Comparison of ENCODE assay signal across 17 cellular contexts in genomic region chr12:2376855-2377657, GRCh38.
DNase-seq lines count a peak whose midpoint lies in the region; ATAC-seq and TF ChIP-seq lines count a peak whose summit lies in the region.
"Had no signal": no experiment of that assay in that cellular context is flagged by ENCODE, and none has a peak within 500 bp of the region (broad histone marks: within the 10 kb centered on the region; RNA-seq: fewer than 3 reads in every experiment).

No MANE protein-coding gene starts in this region.

- no peaks in the 10 kb centered on the region for H3K9me3 ChIP-seq in muscle layer of colon (ENCODE audit: low read length)
- H3K9me3 ChIP-seq: pancreas had no signal

- H3K4me1 ChIP-seq in muscle layer of colon (ENCODE audit: insufficient read depth, low read length), result peaks cover 84% of the 10 kb centered on the region
- H3K4me1 ChIP-seq: pancreas had no signal

- H3K9ac ChIP-seq in muscle layer of colon (ENCODE audit: low read length), result no peak overlapping the region

- no peak overlapping the region for H3K4me3 ChIP-seq in muscle layer of colon (ENCODE audit: low read depth in 1 of 2, low read length in 2 of 2)
- H3K4me3 ChIP-seq: pancreas had no signal

- intact Hi-C loops in activated T-helper 1 cell treated with anti-CD3 and anti-CD28 coated beads, Interleukin-12 subunit alpha, Interleukin-12 subunit beta, Interleukin-2, Interleukin-4 antibody, amounts not matched to agents 30 ng/mL and 10 ng/mL and 1 ng/mL, durations not matched to agents 14 hours and 24 hours and 36 hours (cut with micrococcal nuclease), result loop anchor here (5.0 kb wide), 2 partner anchors 165 to 315 kb away; no protein-coding TSS in a partner anchor

- ATAC-seq in effector memory CD8-positive, alpha-beta T cell (replicated peaks), result no peak
- no peak for ATAC-seq in HG02870 (IDR thresholded peaks at IDR 0.05; ENCODE audit: unreplicated experiment)
- ATAC-seq: activated naive CD4-positive, alpha-beta T cell treated with anti-CD3 and anti-CD28 coated beads, Interleukin-2, amount 50 U/mL, for 72 hours; pancreas; T-helper 17 cell had no signal

- H3K27me3 Mint-ChIP-seq in activated T-helper 1 cell treated with anti-CD3 and anti-CD28 coated beads, Interleukin-12 subunit alpha, Interleukin-12 subunit beta, Interleukin-2, Interleukin-4 antibody, amounts not matched to agents 30 ng/mL and 10 ng/mL and 1 ng/mL, durations not matched to agents 14 hours and 24 hours and 36 hours (ENCODE audit: insufficient read depth), result peaks cover 9% of the 10 kb centered on the region
- H3K27me3 Mint-ChIP-seq in effector memory CD8-positive, alpha-beta T cell, result peaks cover 9 to 24% of the 10 kb centered on the region in 2 donors
- H3K27me3 Mint-ChIP-seq in HFFc6 (ENCODE audit: insufficient read depth), result peaks cover 2% of the 10 kb centered on the region; the same call in 1 of the 2 replicates

- peak overlapping the region; percentile 24 for H3K27ac ChIP-seq in muscle layer of colon (ENCODE audit: low read depth, low read length)
- H3K27ac ChIP-seq: pancreas, RWPE1 had no signal

- no peak overlapping the region for H3K4me3 Mint-ChIP-seq in activated T-helper 1 cell treated with anti-CD3 and anti-CD28 coated beads, Interleukin-12 subunit alpha, Interleukin-12 subunit beta, Interleukin-2, Interleukin-4 antibody, amounts not matched to agents 30 ng/mL and 10 ng/mL and 1 ng/mL, durations not matched to agents 14 hours and 24 hours and 36 hours
- no peak overlapping the region for H3K4me3 Mint-ChIP-seq in effector memory CD8-positive, alpha-beta T cell
- H3K4me3 Mint-ChIP-seq in HFFc6, result no peak overlapping the region
- H3K4me3 Mint-ChIP-seq: mesothelial cell of epicardium, T-helper 17 cell had no signal

- TF ChIP-seq CTCF in HFFc6 (IDR thresholded peaks at IDR 0.05), result no peak

- H3K27ac Mint-ChIP-seq in activated T-helper 1 cell treated with anti-CD3 and anti-CD28 coated beads, Interleukin-12 subunit alpha, Interleukin-12 subunit beta, Interleukin-2, Interleukin-4 antibody, amounts not matched to agents 30 ng/mL and 10 ng/mL and 1 ng/mL, durations not matched to agents 14 hours and 24 hours and 36 hours, result no peak overlapping the region
- H3K27ac Mint-ChIP-seq in effector memory CD8-positive, alpha-beta T cell, result no peak overlapping the region
- H3K27ac Mint-ChIP-seq in HFFc6, result no peak overlapping the region
- H3K27ac Mint-ChIP-seq: activated naive CD4-positive, alpha-beta T cell treated with anti-CD3 and anti-CD28 coated beads, Interleukin-2, amount 50 U/mL, for 72 hours; mesothelial cell of epicardium; T-helper 17 cell had no signal

- peaks cover 4% of the 10 kb centered on the region for H3K36me3 Mint-ChIP-seq in activated T-helper 1 cell treated with anti-CD3 and anti-CD28 coated beads, Interleukin-12 subunit alpha, Interleukin-12 subunit beta, Interleukin-2, Interleukin-4 antibody, amounts not matched to agents 30 ng/mL and 10 ng/mL and 1 ng/mL, durations not matched to agents 14 hours and 24 hours and 36 hours (ENCODE audit: low read depth)
- peaks cover 4% of the 10 kb centered on the region for H3K36me3 Mint-ChIP-seq in effector memory CD8-positive, alpha-beta T cell (ENCODE audit: insufficient read depth)
- peaks cover 5% of the 10 kb centered on the region; the same call in 1 of the 2 replicates for H3K36me3 Mint-ChIP-seq in HFFc6 (ENCODE audit: low read depth)
- H3K36me3 Mint-ChIP-seq: activated naive CD4-positive, alpha-beta T cell treated with anti-CD3 and anti-CD28 coated beads, Interleukin-2, amount 50 U/mL, for 72 hours; mesothelial cell of epicardium had no signal

- H3K36me3 ChIP-seq in muscle layer of colon (ENCODE audit: insufficient read depth, low read length), result no peaks in the 10 kb centered on the region
- H3K36me3 ChIP-seq: pancreas had no signal

- DNase-seq in DMS153 treated with DMSO at 0.1 percent for 48 hours (lab: John Stamatoyannopoulos, UW; ENCODE audit: unreplicated experiment), result peak; percentile 46
- DNase-seq in NCI-H1436 treated with DMSO at 0.1 percent for 48 hours (lab: John Stamatoyannopoulos, UW), result peak; percentile 88
- peak; percentile 13 for DNase-seq in RPMI8226
- DNase-seq in activated T-helper 1 cell treated with anti-CD3 and anti-CD28 coated beads, Interleukin-12 subunit alpha, Interleukin-12 subunit beta, Interleukin-2, Interleukin-4 antibody, amounts not matched to agents 30 ng/mL and 10 ng/mL and 1 ng/mL, durations not matched to agents 14 hours and 24 hours and 36 hours (ENCODE audit: low spot score), result no peak
- no peak for DNase-seq in effector memory CD8-positive, alpha-beta T cell
- no peak for DNase-seq in HFFc6
- DNase-seq: activated CD4-positive, CD25-positive, alpha-beta regulatory T cell treated with anti-CD3 and anti-CD28 coated beads, Interleukin-2, amount 50 U/mL, for 72 hours; DMS79; HCEC 1CT; KBM-7; pancreas; T-helper 17 cell had no signal

- H3K9me3 Mint-ChIP-seq in activated T-helper 1 cell treated with anti-CD3 and anti-CD28 coated beads, Interleukin-12 subunit alpha, Interleukin-12 subunit beta, Interleukin-2, Interleukin-4 antibody, amounts not matched to agents 30 ng/mL and 10 ng/mL and 1 ng/mL, durations not matched to agents 14 hours and 24 hours and 36 hours, result peaks cover 3% of the 10 kb centered on the region
- no peaks in the 10 kb centered on the region for H3K9me3 Mint-ChIP-seq in effector memory CD8-positive, alpha-beta T cell
- no peaks in the 10 kb centered on the region for H3K9me3 Mint-ChIP-seq in HFFc6
- H3K9me3 Mint-ChIP-seq: activated naive CD4-positive, alpha-beta T cell treated with anti-CD3 and anti-CD28 coated beads, Interleukin-2, amount 50 U/mL, for 72 hours; mesothelial cell of epicardium had no signal

- H3K27me3 ChIP-seq in muscle layer of colon (ENCODE audit: control insufficient read depth in 1 of 2, insufficient read depth in 2 of 2, low read length in 2 of 2), result no peaks in the 10 kb centered on the region
- H3K27me3 ChIP-seq: pancreas had no signal

- peaks cover 36% of the 10 kb centered on the region for H3K4me1 Mint-ChIP-seq in activated T-helper 1 cell treated with anti-CD3 and anti-CD28 coated beads, Interleukin-12 subunit alpha, Interleukin-12 subunit beta, Interleukin-2, Interleukin-4 antibody, amounts not matched to agents 30 ng/mL and 10 ng/mL and 1 ng/mL, durations not matched to agents 14 hours and 24 hours and 36 hours (ENCODE audit: low read depth)
- H3K4me1 Mint-ChIP-seq in effector memory CD8-positive, alpha-beta T cell (ENCODE audit: low read depth in 2 of 2), result peaks cover 0 to 7% of the 10 kb centered on the region in 2 donors
- H3K4me1 Mint-ChIP-seq in HFFc6 (ENCODE audit: low read depth), result peaks cover 30% of the 10 kb centered on the region

Comparison
In these comparisons a context has a peak if more than half of its experiments do, and no peak if none do; other contexts are left out.
1. DNase-seq: peak in DMS153 treated with DMSO at 0.1 percent for 48 hours (single experiment), NCI-H1436 treated with DMSO at 0.1 percent for 48 hours (single experiment) and RPMI8226 (single experiment); none in activated T-helper 1 cell treated with anti-CD3 and anti-CD28 coated beads, Interleukin-12 subunit alpha, Interleukin-12 subunit beta, Interleukin-2, Interleukin-4 antibody, amounts not matched to agents 30 ng/mL and 10 ng/mL and 1 ng/mL, durations not matched to agents 14 hours and 24 hours and 36 hours (single experiment), effector memory CD8-positive, alpha-beta T cell (0 of 3) and HFFc6 (single experiment).